1 cellular context compared by ENCODE assay signal in genomic region chr2:149650006-149650405, GRCh38.
TF ChIP-seq lines count a peak whose summit lies in the region.

No MANE protein-coding gene starts in this region.

TF ChIP-seq in SK-N-SH, 30 proteins besides CTCF, POLR2A, EP300 and RAD21 (continued from another document):
- TF ChIP-seq USF1 (IDR thresholded peaks at IDR 0.05; ENCODE audit: borderline replicate concordance, low read depth) (no peak), EZH2phosphoT487 (IDR thresholded peaks at IDR 0.05; ENCODE audit: borderline replicate concordance, low read depth) (no peak), TAF1 (IDR thresholded peaks at IDR 0.05; ENCODE audit: borderline replicate concordance, low read depth, low read length) (no peak), TEAD4 (IDR thresholded peaks at IDR 0.05; ENCODE audit: borderline replicate concordance, insufficient read depth) (no peak), RXRA (IDR thresholded peaks at IDR 0.05; ENCODE audit: borderline replicate concordance, low read depth) (no peak), MEF2A (IDR thresholded peaks at IDR 0.05; ENCODE audit: borderline replicate concordance, low read depth) (no peak), ZBTB33 (IDR thresholded peaks at IDR 0.05; ENCODE audit: borderline replicate concordance, low read depth) (no peak), MAX (IDR thresholded peaks at IDR 0.05; ENCODE audit: low read depth) (no peak), RFX5 (IDR thresholded peaks at IDR 0.05; ENCODE audit: low read length) (no peak), USF2 (IDR thresholded peaks at IDR 0.05; ENCODE audit: borderline replicate concordance, low read depth, low read length) (no peak)
